Comparison of ENCODE assay signal across 25 cellular contexts in the genomic region with DNA sequence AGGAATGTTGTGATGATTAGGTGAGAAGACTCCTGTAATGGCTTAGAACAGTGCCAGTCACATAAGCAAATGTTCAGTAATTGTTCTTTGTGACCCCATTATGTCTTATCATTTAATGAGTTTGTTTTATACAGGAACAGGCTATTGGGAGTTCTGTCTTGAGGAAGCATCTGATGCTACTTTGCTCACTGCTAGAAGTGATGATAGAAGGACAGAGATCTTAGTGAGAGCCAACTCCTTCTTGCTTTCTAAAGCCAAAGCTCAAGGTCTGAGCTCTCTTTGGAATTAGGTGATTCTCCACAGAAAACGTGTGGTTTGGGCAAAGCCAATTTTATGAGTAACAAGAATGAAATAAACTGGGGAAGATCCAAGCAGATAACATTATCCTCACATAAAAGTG.
"Had no signal": no experiment of that assay in that cellular context is flagged by ENCODE, and none has a peak within 500 bp of the region (broad histone marks: within the 10 kb centered on the region; RNA-seq: fewer than 3 reads in every experiment).

No MANE protein-coding gene starts in this region.

- H3K27me3 ChIP-seq: neural progenitor cell, ovary, right lobe of liver, sigmoid colon, stomach, thyroid gland, tibial nerve, upper lobe of left lung, vagina had no signal

- ATAC-seq: natural killer cell; psoas muscle; right lobe of liver; stimulated activated effector memory CD8-positive, alpha-beta T cell treated with anti-CD3 and anti-CD28 coated beads, Interleukin-12 subunit alpha, Interleukin-12 subunit beta, amount 100 ng/mL, for 72 hours; stimulated activated naive B cell treated with anti-CD40 and anti-IgM and Interleukin-4, amounts not matched to agents 10 μg/mL and 1 μg/mL and 100 μg/mL, for 72 hours had no signal

- FAIRE-seq: small intestine, urothelium cell line had no signal

- H3K9me3 ChIP-seq: ovary, psoas muscle, right lobe of liver, sigmoid colon, stomach, thoracic aorta, thyroid gland, tibial nerve, upper lobe of left lung, vagina had no signal

- H3K36me3 ChIP-seq: neural progenitor cell, ovary, right lobe of liver, sigmoid colon, stomach, thoracic aorta, thyroid gland, tibial nerve, upper lobe of left lung, vagina had no signal

- H3K4me1 ChIP-seq: parathyroid adenoma, psoas muscle, right lobe of liver, sigmoid colon, stomach, thyroid gland, upper lobe of left lung, vagina had no signal

- DNase-seq: natural killer cell; occipital lobe; ovary; posterior cingulate gyrus; psoas muscle; right lobe of liver; sigmoid colon; small intestine; stimulated activated CD4-positive, alpha-beta T cell treated with anti-CD3 and anti-CD28 coated beads, Interleukin-15, amount 100 ng/mL, for 24 hours; stimulated activated CD4-positive, alpha-beta T cell treated with anti-CD3 and anti-CD28 coated beads, Interleukin-2, amount 100 ng/mL, for 24 hours; stimulated activated CD4-positive, alpha-beta T cell treated with anti-CD3 and anti-CD28 coated beads, Interleukin-2, amount 100 ng/mL, for 48 hours; stimulated activated CD4-positive, alpha-beta T cell treated with anti-CD3 and anti-CD28 coated beads, Interleukin-4, amount 100 ng/mL, for 24 hours; stimulated activated naive B cell treated with anti-CD40 and anti-IgM and Interleukin-4, amounts not matched to agents 10 μg/mL and 1 μg/mL and 100 μg/mL, for 72 hours; stimulated activated naive CD4-positive, alpha-beta T cell treated with Interleukin-2 at 50 U/mL for 16 hours; stomach; thyroid gland; trophoblast cell; upper lobe of left lung had no signal

- H3K4me3 ChIP-seq: neural progenitor cell, ovary, psoas muscle, right lobe of liver, sigmoid colon, stomach, thoracic aorta, thyroid gland, tibial nerve, upper lobe of left lung, vagina had no signal

- H3K27ac ChIP-seq: neural progenitor cell, ovary, parathyroid adenoma, psoas muscle, right lobe of liver, sigmoid colon, stomach, thoracic aorta, thyroid gland, tibial nerve, upper lobe of left lung, vagina had no signal
